Comparison of ENCODE assay signal across 8 cellular contexts in genomic region chr7:3301831-3302618, GRCh38. TPM values are rescaled to one million over a fixed set of nuclear protein-coding genes. Genes with fewer than 3 reads are reported as not detected.
DNase-seq lines count a peak whose midpoint lies in the region; ATAC-seq and TF ChIP-seq lines count a peak whose summit lies in the region.

No MANE protein-coding gene starts in this region.

- H3K27ac Mint-ChIP-seq in Caco-2 (ENCODE audit: unreplicated experiment): no peak overlapping the region
- no peak overlapping the region for H3K27ac Mint-ChIP-seq in activated CD8-positive, alpha-beta T cell treated with anti-CD3 and anti-CD28 coated beads, Interleukin-2, amount 10 ng/mL, durations not matched to agents 7 days and 5 days

- no peaks in the 10 kb centered on the region for H3K9me3 Mint-ChIP-seq in Caco-2 (ENCODE audit: unreplicated experiment)
- no peaks in the 10 kb centered on the region for H3K9me3 Mint-ChIP-seq in activated CD8-positive, alpha-beta T cell treated with anti-CD3 and anti-CD28 coated beads, Interleukin-2, amount 10 ng/mL, durations not matched to agents 7 days and 5 days (ENCODE audit: insufficient read depth)

- H3K27me3 Mint-ChIP-seq in Caco-2 (ENCODE audit: insufficient read depth, unreplicated experiment): no peaks in the 10 kb centered on the region
- H3K27me3 Mint-ChIP-seq in activated CD8-positive, alpha-beta T cell treated with anti-CD3 and anti-CD28 coated beads, Interleukin-2, amount 10 ng/mL, durations not matched to agents 7 days and 5 days (ENCODE audit: low read depth): peaks cover 43% of the 10 kb centered on the region

- H3K9me3 ChIP-seq in Caco-2 (no peaks in the 10 kb centered on the region), neuron (ENCODE audit: low read length) (no peaks in the 10 kb centered on the region)

- BruUV-seq in Caco-2 (replicated peaks; lab: Mats Ljungman, UMichigan): no TSS peak

- DNase-seq in Caco-2 (peak in 1 of 2 experiments; percentile 15), NCI-H1694 (lab: John Stamatoyannopoulos, UW) (peak; percentile 59), fibroblast of villous mesenchyme (ENCODE audit: low read depth) (peak; percentile 19)
- peak; percentile 27 for DNase-seq in activated CD8-positive, alpha-beta T cell treated with anti-CD3 and anti-CD28 coated beads, Interleukin-2, amount 10 ng/mL, durations not matched to agents 7 days and 5 days

- CTCF ChIA-PET in Caco-2 (lab: Charles Lee): interaction anchor here (0.6 to 1.3 kb wide), 3 partner anchors 98 to 414 kb away, joined by 3 read pairs; no protein-coding TSS in a partner anchor
- CTCF ChIA-PET in activated CD8-positive, alpha-beta T cell treated with anti-CD3 and anti-CD28 coated beads, Interleukin-2, amount 10 ng/mL, durations not matched to agents 7 days and 5 days (lab: Charles Lee): interaction anchor here (0.7 to 4.0 kb wide), 5 partner anchors 8 to 594 kb away, joined by 4 to 13 read pairs (median 7); no protein-coding TSS in a partner anchor

- peak overlapping the region; percentile 55 for H3K4me3 ChIP-seq in Caco-2 (ENCODE audit: low read depth, low read length)
- H3K4me3 ChIP-seq in fibroblast of villous mesenchyme (ENCODE audit: low read depth, low read length): peak overlapping the region; percentile 52
- peak overlapping the region; percentile 66 for H3K4me3 ChIP-seq in neuron (ENCODE audit: low read length)

- peaks cover 4% of the 10 kb centered on the region for H3K36me3 Mint-ChIP-seq in Caco-2 (ENCODE audit: insufficient read depth, unreplicated experiment)
- H3K36me3 Mint-ChIP-seq in activated CD8-positive, alpha-beta T cell treated with anti-CD3 and anti-CD28 coated beads, Interleukin-2, amount 10 ng/mL, durations not matched to agents 7 days and 5 days (ENCODE audit: low read depth): no peaks in the 10 kb centered on the region

- no peak for ATAC-seq in activated CD8-positive, alpha-beta T cell treated with anti-CD3 and anti-CD28 coated beads, Interleukin-2, amount 10 ng/mL, durations not matched to agents 7 days and 5 days
- ATAC-seq in HG02623 (IDR thresholded peaks at IDR 0.05; ENCODE audit: unreplicated experiment): no peak
- ATAC-seq in HG03342 (IDR thresholded peaks at IDR 0.05; ENCODE audit: unreplicated experiment): no peak
- no peak for ATAC-seq in GM18868 (IDR thresholded peaks at IDR 0.05; ENCODE audit: unreplicated experiment)

- TF ChIP-seq CTCF in Caco-2 (IDR thresholded peaks at IDR 0.05; ENCODE audit: insufficient read depth in 1 of 2, low read depth in 1 of 2, low read length in 1 of 2, severe bottlenecking in 1 of 2, unreplicated experiment in 1 of 2) (peak; percentile 21 to 24), fibroblast of villous mesenchyme (IDR thresholded peaks at IDR 0.05; ENCODE audit: insufficient read depth, low read depth, low read length) (peak; percentile 20)

- intact Hi-C loops in Caco-2 (cut with micrococcal nuclease; ENCODE audit: unreplicated experiment): loop anchor here (2.0 to 10.0 kb wide), 5 partner anchors 99 to 667 kb away; partner anchors contain the start of gene TTYH3

- H3K36me3 ChIP-seq in Caco-2 (ENCODE audit: control insufficient read depth, insufficient read depth, low read length): no peaks in the 10 kb centered on the region
- H3K36me3 ChIP-seq in neuron (ENCODE audit: insufficient read depth, low read length): no peaks in the 10 kb centered on the region

- no peaks in the 10 kb centered on the region for H3K4me1 ChIP-seq in Caco-2
- H3K4me1 ChIP-seq in neuron (ENCODE audit: insufficient read depth, low read length): peaks cover 3% of the 10 kb centered on the region

- peak overlapping the region; percentile 67 for H3K4me3 Mint-ChIP-seq in Caco-2 (ENCODE audit: unreplicated experiment)
- H3K4me3 Mint-ChIP-seq in activated CD8-positive, alpha-beta T cell treated with anti-CD3 and anti-CD28 coated beads, Interleukin-2, amount 10 ng/mL, durations not matched to agents 7 days and 5 days: peak overlapping the region; percentile 70

- H3K27me3 ChIP-seq in Caco-2 (replicated peaks; ENCODE audit: control insufficient read depth, insufficient read depth, low read length): no peaks in the 10 kb centered on the region; the same call in 1 of the 2 replicates
- H3K27me3 ChIP-seq in neuron (ENCODE audit: insufficient read depth, low read length): no peaks in the 10 kb centered on the region

- POLR2A ChIA-PET in Caco-2 (lab: Charles Lee): interaction anchor here (0.5 kb wide), 1 partner anchor 1672 kb away, joined by 5 read pairs; no protein-coding TSS in a partner anchor
- POLR2A ChIA-PET in activated CD8-positive, alpha-beta T cell treated with anti-CD3 and anti-CD28 coated beads, Interleukin-2, amount 10 ng/mL, durations not matched to agents 7 days and 5 days (lab: Charles Lee): no interaction called here

- H3K4me1 Mint-ChIP-seq in Caco-2 (ENCODE audit: low read depth, unreplicated experiment): peaks cover 6% of the 10 kb centered on the region
- H3K4me1 Mint-ChIP-seq in activated CD8-positive, alpha-beta T cell treated with anti-CD3 and anti-CD28 coated beads, Interleukin-2, amount 10 ng/mL, durations not matched to agents 7 days and 5 days (ENCODE audit: low read depth): peaks cover 7% of the 10 kb centered on the region

- H2AFZ ChIP-seq in neuron (ENCODE audit: low read depth, low read length): peak overlapping the region; percentile 67

RNA-seq across cellular contexts. Expression of gene SDK1, which starts 1.0 kb away (rescaled TPM):
- 6.2 and 7.1 TPM in 2 replicates for total RNA-seq in Caco-2 (2022)
- under 1 TPM; 0.03 to 0.05 TPM for total RNA-seq in activated CD8-positive, alpha-beta T cell treated with anti-CD3 and anti-CD28 coated beads, Interleukin-2, amount 10 ng/mL, durations not matched to agents 7 days and 5 days
- total RNA-seq in fibroblast of villous mesenchyme: 0.43 and 0.64 TPM in 2 replicates
